In the genomic region with DNA sequence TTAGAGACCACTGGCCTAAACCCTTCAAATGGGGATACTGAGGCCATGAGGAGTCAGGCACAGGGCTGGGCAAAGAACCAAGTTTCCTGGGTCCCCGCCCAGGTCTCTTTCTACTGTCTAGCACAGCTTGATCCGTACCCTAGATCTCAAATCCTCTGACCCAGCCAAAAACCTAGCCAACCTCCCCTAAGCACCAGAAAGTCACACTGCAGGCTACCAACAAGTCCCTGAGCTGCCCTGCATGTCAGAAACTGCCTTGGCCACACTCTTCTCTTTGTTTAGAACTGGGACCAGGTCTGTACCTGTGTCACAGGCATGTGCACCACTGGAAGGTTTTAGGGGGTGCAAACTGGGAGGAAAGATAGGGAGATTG, we compare ENCODE assay signal across 13 cellular contexts. TPM values are rescaled to one million over a fixed set of nuclear protein-coding genes. Genes with fewer than 3 reads are reported as not detected.
DNase-seq lines count a peak whose midpoint lies in the region; ATAC-seq and TF ChIP-seq lines count a peak whose summit lies in the region.
"Had no signal": no experiment of that assay in that cellular context is flagged by ENCODE, and none has a peak within 500 bp of the region (broad histone marks: within the 10 kb centered on the region; RNA-seq: fewer than 3 reads in every experiment).

No MANE protein-coding gene starts in this region.

- H3K9me2 ChIP-seq in SK-N-SH = no peaks in the 10 kb centered on the region
- no peaks in the 10 kb centered on the region for H3K9me2 ChIP-seq in neural cell (ENCODE audit: insufficient read depth, low read length)

- CTCF ChIA-PET in SK-N-SH (lab: Yijun Ruan, JAX) = interaction anchor here (0.7 to 24.8 kb wide), 7 partner anchors 12 to 213 kb away, joined by 3 to 603 read pairs (median 4); a partner anchor contains a TSS

- no peak for DNase-seq in SK-N-SH
- DNase-seq in esophagus squamous epithelium (lab: John Stamatoyannopoulos, UW) = no peak
- DNase-seq in upper lobe of left lung = no peak
- no peak for DNase-seq in kidney glomerular epithelial cell (lab: John Stamatoyannopoulos, UW)
- DNase-seq in NCI-H1105 treated with DMSO at 0.1 percent for 48 hours (lab: John Stamatoyannopoulos, UW) = no peak
- DNase-seq in NCI-H2107 (lab: John Stamatoyannopoulos, UW) = no peak
- DNase-seq: activated B cell treated with CpG ODN at 0.5 μM for 24 hours, cortex of kidney, hippocampal formation, NCI-H1930, SHP77 treated with DMSO at 0.1 percent for 48 hours had no signal

- H4K20me1 ChIP-seq in SK-N-SH (ENCODE audit: insufficient read depth) (peaks cover 72% of the 10 kb centered on the region), neural cell (ENCODE audit: insufficient read depth) (no peaks in the 10 kb centered on the region)

- H3K79me2 ChIP-seq in SK-N-SH (ENCODE audit: insufficient read depth) (peaks cover 66% of the 10 kb centered on the region; the same call in 1 of the 2 replicates), neural cell (replicated peaks; ENCODE audit: insufficient read depth, low read length) (peaks cover 80% of the 10 kb centered on the region)

- H3K9ac ChIP-seq in SK-N-SH = no peak overlapping the region
- H3K9ac ChIP-seq in neural cell (ENCODE audit: low read length) = peak overlapping the region; percentile 18

- intact Hi-C loops in esophagus squamous epithelium (cut with DNase I) = no loop called here

- 83% methylated on average over 2 of the region's 2 CpGs for WGBS in SK-N-SH (ENCODE audit: low lambda C conversion rate)
- WGBS in esophagus squamous epithelium, 2 donors = 43 to 46% methylated on average over 2 of the region's 2 CpGs
- 60 to 63% methylated on average over 1 to 2 of the region's 2 CpGs for WGBS in upper lobe of left lung, 2 donors

- no peaks in the 10 kb centered on the region for H3K36me3 ChIP-seq in SK-N-SH (replicated peaks in 1 of 2; ENCODE audit: control insufficient read depth in 1 of 2, insufficient read depth in 2 of 2, low read length in 1 of 2)
- H3K36me3 ChIP-seq in esophagus squamous epithelium = peaks cover 0 to 6% (median 0%) of the 10 kb centered on the region in 3 donors
- no peaks in the 10 kb centered on the region for H3K36me3 ChIP-seq in neural cell (ENCODE audit: insufficient read depth, low read length)
- no peaks in the 10 kb centered on the region for H3K36me3 ChIP-seq in upper lobe of left lung

- H3K27me3 ChIP-seq in SK-N-SH (ENCODE audit: insufficient read depth) = no peaks in the 10 kb centered on the region
- H3K27me3 ChIP-seq in esophagus squamous epithelium = no peaks in the 10 kb centered on the region
- H3K27me3 ChIP-seq in neural cell (ENCODE audit: insufficient read depth, low read depth, low read length) = no peaks in the 10 kb centered on the region
- H3K27me3 ChIP-seq in upper lobe of left lung = no peaks in the 10 kb centered on the region

- H3F3A ChIP-seq in SK-N-SH (replicated peaks; ENCODE audit: insufficient read depth) = no peaks in the 10 kb centered on the region
- peaks cover 12% of the 10 kb centered on the region for H3F3A ChIP-seq in neural cell (ENCODE audit: insufficient read depth, low read length, poor library complexity, severe bottlenecking)

- TF ChIP-seq EP300 in SK-N-SH (IDR thresholded peaks at IDR 0.05; ENCODE audit: borderline replicate concordance in 1 of 2, low read depth in 1 of 2, low read length in 1 of 2) (no peak), neural cell (conservative IDR thresholded peaks at IDR 0.05; ENCODE audit: poor library complexity, severe bottlenecking) (no peak), upper lobe of left lung (IDR thresholded peaks at IDR 0.05) (no peak)

- no peak overlapping the region for H3K27ac ChIP-seq in SK-N-SH (ENCODE audit: low read depth in 2 of 2, low read length in 1 of 2)
- H3K27ac ChIP-seq in esophagus squamous epithelium = peak overlapping the region; percentile 89 to 97 (median 96)
- peak overlapping the region; percentile 72 for H3K27ac ChIP-seq in neural cell (ENCODE audit: low read length)
- peak overlapping the region; percentile 52 to 92 (median 84) for H3K27ac ChIP-seq in upper lobe of left lung

- H3K4me2 ChIP-seq in SK-N-SH = peak overlapping the region; percentile 22; the same call in 1 of the 2 replicates
- H3K4me2 ChIP-seq in neural cell (ENCODE audit: low read length) = no peak overlapping the region

- no peak for TF ChIP-seq CTCF in SK-N-SH (IDR thresholded peaks at IDR 0.05)
- TF ChIP-seq CTCF in esophagus squamous epithelium (IDR thresholded peaks at IDR 0.05) = no peak
- no peak for TF ChIP-seq CTCF in neural cell (IDR thresholded peaks at IDR 0.05; ENCODE audit: poor library complexity, severe bottlenecking)
- no peak for TF ChIP-seq CTCF in upper lobe of left lung (IDR thresholded peaks at IDR 0.05)

- TF ChIP-seq POLR2A in esophagus squamous epithelium (IDR thresholded peaks at IDR 0.05) = no peak
- TF ChIP-seq POLR2A in upper lobe of left lung (IDR thresholded peaks at IDR 0.05) = no peak

- H3K4me3 ChIP-seq in SK-N-SH (ENCODE audit: low read depth in 2 of 2, low read length in 1 of 2) (no peak overlapping the region), esophagus squamous epithelium (peak overlapping the region in 1 of 4 donors; percentile 13), neural cell (ENCODE audit: low read length) (peak overlapping the region; percentile 61), upper lobe of left lung (no peak overlapping the region)

- no peaks in the 10 kb centered on the region for H3K9me3 ChIP-seq in SK-N-SH
- H3K9me3 ChIP-seq in esophagus squamous epithelium = no peaks in the 10 kb centered on the region
- H3K9me3 ChIP-seq in neural cell (ENCODE audit: low read length) = no peaks in the 10 kb centered on the region
- no peaks in the 10 kb centered on the region for H3K9me3 ChIP-seq in upper lobe of left lung

- H2AFZ ChIP-seq in SK-N-SH (ENCODE audit: low read depth) = no peak overlapping the region
- no peak overlapping the region for H2AFZ ChIP-seq in neural cell (ENCODE audit: low read depth, low read length)

- POLR2A ChIA-PET in SK-N-SH (lab: Yijun Ruan, JAX) = interaction anchor here (1.1 kb wide), 1 partner anchor 33 kb away, joined by 4 read pairs; a partner anchor contains a TSS

- ATAC-seq in SK-N-SH treated with all-trans-retinoic acid at 6 μM for 48 hours = no peak
- no peak for ATAC-seq in upper lobe of left lung (ENCODE audit: low FRiP score in 2 of 2)

- H3K4me1 ChIP-seq in SK-N-SH (ENCODE audit: control insufficient read depth in 1 of 2, insufficient read depth in 2 of 2, low read depth in 1 of 2, low read length in 1 of 2) (peaks cover 56 to 71% of the 10 kb centered on the region in 2 experiments; a peak in 3 of 4 replicates), esophagus squamous epithelium (peaks cover 85 to 100% (median 89%) of the 10 kb centered on the region in 3 donors), upper lobe of left lung (peaks cover 67 to 97% (median 78%) of the 10 kb centered on the region in 4 donors)

- TF ChIP-seq RAD21 in SK-N-SH (IDR thresholded peaks at IDR 0.05; ENCODE audit: low read length) (no peak), neural cell (conservative IDR thresholded peaks at IDR 0.05) (no peak)

TF ChIP-seq in SK-N-SH, 30 proteins besides CTCF, POLR2A, EP300 and RAD21 (continues in another document):
- TF ChIP-seq FOXM1 (IDR thresholded peaks at IDR 0.05; ENCODE audit: low read depth) = no peak
- no peak for TF ChIP-seq MEF2A (IDR thresholded peaks at IDR 0.05; ENCODE audit: borderline replicate concordance, low read depth)
- no peak for TF ChIP-seq TCF12 (IDR thresholded peaks at IDR 0.05)
- TF ChIP-seq SMC3 (IDR thresholded peaks at IDR 0.05; ENCODE audit: low read depth, low read length) = no peak
- no peak for TF ChIP-seq FOXJ3 (CRISPR knock-in tag; IDR thresholded peaks at IDR 0.05)
- no peak for TF ChIP-seq SIN3A (IDR thresholded peaks at IDR 0.05; ENCODE audit: borderline replicate concordance, low read depth, low read length)

TF ChIP-seq in SK-N-SH treated with all-trans-retinoic acid at 6 μM for 48 hours, 23 proteins besides CTCF, POLR2A, EP300 and RAD21 (continues in another document):
- no peak for TF ChIP-seq ZNF8 (CRISPR knock-in tag; IDR thresholded peaks at IDR 0.05)
- TF ChIP-seq OSR1 (CRISPR knock-in tag; IDR thresholded peaks at IDR 0.05) = no peak
- no peak for TF ChIP-seq BACH2 (CRISPR knock-in tag; IDR thresholded peaks at IDR 0.05; ENCODE audit: borderline replicate concordance)

TF ChIP-seq in neural cell, 6 proteins besides CTCF, POLR2A, EP300 and RAD21:
- no peak for TF ChIP-seq POLR2AphosphoS5 (IDR thresholded peaks at IDR 0.05)
- no peak for TF ChIP-seq MXI1 (conservative IDR thresholded peaks at IDR 0.05; ENCODE audit: poor library complexity, severe bottlenecking)
- no peak for TF ChIP-seq TAF1 (IDR thresholded peaks at IDR 0.05; ENCODE audit: low read depth)
- no peak for TF ChIP-seq SMC3 (conservative IDR thresholded peaks at IDR 0.05; ENCODE audit: poor library complexity)
- TF ChIP-seq, protein P1, sequence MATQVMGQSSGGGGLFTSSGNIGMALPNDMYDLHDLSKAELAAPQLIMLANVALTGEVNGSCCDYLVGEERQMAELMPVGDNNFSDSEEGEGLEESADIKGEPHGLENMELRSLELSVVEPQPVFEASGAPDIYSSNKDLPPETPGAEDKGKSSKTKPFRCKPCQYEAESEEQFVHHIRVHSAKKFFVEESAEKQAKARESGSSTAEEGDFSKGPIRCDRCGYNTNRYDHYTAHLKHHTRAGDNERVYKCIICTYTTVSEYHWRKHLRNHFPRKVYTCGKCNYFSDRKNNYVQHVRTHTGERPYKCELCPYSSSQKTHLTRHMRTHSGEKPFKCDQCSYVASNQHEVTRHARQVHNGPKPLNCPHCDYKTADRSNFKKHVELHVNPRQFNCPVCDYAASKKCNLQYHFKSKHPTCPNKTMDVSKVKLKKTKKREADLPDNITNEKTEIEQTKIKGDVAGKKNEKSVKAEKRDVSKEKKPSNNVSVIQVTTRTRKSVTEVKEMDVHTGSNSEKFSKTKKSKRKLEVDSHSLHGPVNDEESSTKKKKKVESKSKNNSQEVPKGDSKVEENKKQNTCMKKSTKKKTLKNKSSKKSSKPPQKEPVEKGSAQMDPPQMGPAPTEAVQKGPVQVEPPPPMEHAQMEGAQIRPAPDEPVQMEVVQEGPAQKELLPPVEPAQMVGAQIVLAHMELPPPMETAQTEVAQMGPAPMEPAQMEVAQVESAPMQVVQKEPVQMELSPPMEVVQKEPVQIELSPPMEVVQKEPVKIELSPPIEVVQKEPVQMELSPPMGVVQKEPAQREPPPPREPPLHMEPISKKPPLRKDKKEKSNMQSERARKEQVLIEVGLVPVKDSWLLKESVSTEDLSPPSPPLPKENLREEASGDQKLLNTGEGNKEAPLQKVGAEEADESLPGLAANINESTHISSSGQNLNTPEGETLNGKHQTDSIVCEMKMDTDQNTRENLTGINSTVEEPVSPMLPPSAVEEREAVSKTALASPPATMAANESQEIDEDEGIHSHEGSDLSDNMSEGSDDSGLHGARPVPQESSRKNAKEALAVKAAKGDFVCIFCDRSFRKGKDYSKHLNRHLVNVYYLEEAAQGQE (IDR thresholded peaks at IDR 0.05; ENCODE audit: borderline replicate concordance) = no peak

RNA-seq across cellular contexts. Expression of a gene that starts 33.6 kb away (rescaled TPM):
- polyA plus RNA-seq in SK-N-SH (2012; rRNA removed) (3.1 and 8.5 TPM in 2 replicates), neural cell (5.3 and 18.4 TPM in 2 replicates)
- polyA plus RNA-seq in SK-N-SH (2012; cell fraction: cytosol; rRNA removed) = 3.2 and 4.4 TPM in 2 replicates
- 19.2 and 28.1 TPM in 2 replicates for polyA plus RNA-seq in SK-N-SH (2012; cell fraction: nucleus; rRNA removed)
- total RNA-seq in esophagus squamous epithelium (100 to 1,000 TPM in 1 of 4 donors, 10 to 100 TPM in 3; 22.2 to 112 (median 30.6) TPM), upper lobe of left lung (10 to 100 TPM; 10.8 to 43.4 (median 26.2) TPM)
- polyA minus RNA-seq in neural cell = 28.0 and 30.7 TPM in 2 replicates

Comparison
In these comparisons a context has a peak if more than half of its experiments do, and no peak if none do; other contexts are left out.
1. H3K27ac ChIP-seq: peak in esophagus squamous epithelium (4 of 4), neural cell (single experiment) and upper lobe of left lung (4 of 4); none in SK-N-SH (0 of 2).